Comparison of ENCODE assay signal across 27 cellular contexts in genomic region chr22:46461566-46462180, GRCh38.
"Had no signal": no experiment of that assay in that cellular context is flagged by ENCODE, and none has a peak within 500 bp of the region (broad histone marks: within the 10 kb centered on the region; RNA-seq: fewer than 3 reads in every experiment).

No MANE protein-coding gene starts in this region.

- H3K79me2 ChIP-seq: parathyroid adenoma had no signal

- H2AFZ ChIP-seq: parathyroid adenoma had no signal

- H3K27me3 ChIP-seq: breast epithelium, testis, transverse colon had no signal

- H3K27ac ChIP-seq: breast epithelium, heart right ventricle, left ventricle myocardium inferior, parathyroid adenoma, psoas muscle, sigmoid colon, testis, transverse colon had no signal

- H3K4me1 ChIP-seq: breast epithelium, parathyroid adenoma, psoas muscle, sigmoid colon, testis, transverse colon had no signal

- H3K9me3 ChIP-seq: breast epithelium, heart right ventricle, left ventricle myocardium inferior, mucosa of descending colon, psoas muscle, sigmoid colon, testis, transverse colon had no signal

- H3K36me3 ChIP-seq: breast epithelium, heart right ventricle, left ventricle myocardium inferior, sigmoid colon, transverse colon had no signal

- ATAC-seq: esophagus mucosa, heart right ventricle, mucosa of descending colon, psoas muscle had no signal

- H3K4me3 ChIP-seq: breast epithelium, heart right ventricle, left ventricle myocardium inferior, lung, mucosa of descending colon, psoas muscle, sigmoid colon, testis, transverse colon had no signal

- DNase-seq: activated CD4-positive, alpha-beta memory T cell treated with anti-CD3 and anti-CD28 coated beads for 36 hours; activated CD4-positive, alpha-beta T cell treated with anti-CD3 and anti-CD28 coated beads, Interleukin-2, amount 10 ng/mL, durations not matched to agents 24 days and 14 days; activated CD4-positive, CD25-positive, alpha-beta regulatory T cell treated with anti-CD3 and anti-CD28 coated beads, Interleukin-2, amount 50 U/mL, for 72 hours; activated CD8-positive, alpha-beta memory T cell treated with anti-CD3 and anti-CD28 coated beads, Interleukin-2, amount 50 U/mL, for 4 hours; activated gamma-delta T cell treated with Interleukin-2 at 50 U/mL for 16 hours; activated naive CD4-positive, alpha-beta T cell treated with anti-CD3 and anti-CD28 coated beads, Interleukin-2, amount 50 U/mL, for 16 hours; activated T-cell treated with anti-CD3 and anti-CD28 coated beads, Interleukin-2, amount 50 U/mL, for 24 hours; amniotic stem cell; central memory CD4-positive, alpha-beta T cell; endodermal cell; foreskin fibroblast; heart right ventricle; left ventricle myocardium inferior; mesendoderm; mucosa of descending colon; nephron progenitor cell; psoas muscle; sigmoid colon; small intestine; stimulated activated naive CD4-positive, alpha-beta T cell treated with Interleukin-2 at 50 U/mL for 16 hours; T-helper 2 cell; testis; transverse colon had no signal

- H3K9ac ChIP-seq: parathyroid adenoma had no signal

- FAIRE-seq: small intestine had no signal
